In genomic region chr3:110697961-110698360, GRCh38 we compare ENCODE assay signal across 29 cellular contexts.
DNase-seq lines count a peak whose midpoint lies in the region; FAIRE-seq and TF ChIP-seq lines count a peak whose summit lies in the region.
"Had no signal": no experiment of that assay in that cellular context is flagged by ENCODE, and none has a peak within 500 bp of the region (broad histone marks: within the 10 kb centered on the region; RNA-seq: fewer than 3 reads in every experiment).

No MANE protein-coding gene starts in this region.

- H3K4me3 Mint-ChIP-seq in Calu3 (ENCODE audit: low read depth, unreplicated experiment) = no peak overlapping the region
- H3K4me3 Mint-ChIP-seq: activated naive CD4-positive, alpha-beta T cell treated with anti-CD3 and anti-CD28 coated beads, Interleukin-2, amount 10 ng/mL, durations not matched to agents 7 days and 5 days had no signal

- no peaks in the 10 kb centered on the region for H3K36me3 Mint-ChIP-seq in Calu3 (ENCODE audit: insufficient read depth, unreplicated experiment)
- H3K36me3 Mint-ChIP-seq: activated naive CD4-positive, alpha-beta T cell treated with anti-CD3 and anti-CD28 coated beads, Interleukin-2, amount 10 ng/mL, durations not matched to agents 7 days and 5 days; CD4-positive, alpha-beta memory T cell had no signal

- no peaks in the 10 kb centered on the region for H3K27me3 Mint-ChIP-seq in Calu3 (ENCODE audit: unreplicated experiment)
- H3K27me3 Mint-ChIP-seq: activated naive CD4-positive, alpha-beta T cell treated with anti-CD3 and anti-CD28 coated beads, Interleukin-2, amount 10 ng/mL, durations not matched to agents 7 days and 5 days had no signal

- H3K27ac Mint-ChIP-seq in Calu3 (ENCODE audit: unreplicated experiment) = peak overlapping the region; percentile 6
- H3K27ac Mint-ChIP-seq: activated naive CD4-positive, alpha-beta T cell treated with anti-CD3 and anti-CD28 coated beads, Interleukin-2, amount 10 ng/mL, durations not matched to agents 7 days and 5 days; CD4-positive, alpha-beta memory T cell had no signal

- peaks cover 10% of the 10 kb centered on the region for H3K4me1 Mint-ChIP-seq in Calu3 (ENCODE audit: low read depth, unreplicated experiment)
- H3K4me1 Mint-ChIP-seq: activated naive CD4-positive, alpha-beta T cell treated with anti-CD3 and anti-CD28 coated beads, Interleukin-2, amount 10 ng/mL, durations not matched to agents 7 days and 5 days had no signal

- no peak overlapping the region for H3K4me3 ChIP-seq in fibroblast of lung (replicated peaks in 1 of 4; ENCODE audit: control extremely low read depth in 1 of 4, insufficient read depth in 1 of 4, low read depth in 3 of 4, low read length in 4 of 4)
- H3K4me3 ChIP-seq: esophagus muscularis mucosa, GM12878, Peyer's patch, psoas muscle, SJCRH30, smooth muscle cell had no signal

- intact Hi-C loops in Calu3 (cut with micrococcal nuclease; ENCODE audit: unreplicated experiment) = no loop called here

- TF ChIP-seq CTCF in Calu3 (IDR thresholded peaks at IDR 0.05; ENCODE audit: unreplicated experiment) (no peak), fibroblast of lung (conservative IDR thresholded peaks at IDR 0.05 in 1 of 2, IDR thresholded peaks at IDR 0.05 in 1 of 2; ENCODE audit: low read depth in 1 of 2, low read length in 2 of 2) (no peak)

- H3K27ac ChIP-seq in fibroblast of lung (ENCODE audit: insufficient read depth, low read length) = peak overlapping the region; percentile 54
- H3K27ac ChIP-seq: esophagus muscularis mucosa, psoas muscle, SJCRH30 had no signal

- H3K4me2 ChIP-seq in fibroblast of lung (ENCODE audit: extremely low read depth, insufficient read depth, low read length) = peak overlapping the region; percentile 2
- H3K4me2 ChIP-seq: smooth muscle cell had no signal

- H3K27me3 ChIP-seq in fibroblast of lung (ENCODE audit: control insufficient read depth, insufficient read depth, low read length) = no peaks in the 10 kb centered on the region
- H3K27me3 ChIP-seq: esophagus muscularis mucosa, Peyer's patch, SJCRH30 had no signal

- no peaks in the 10 kb centered on the region for H3K36me3 ChIP-seq in fibroblast of lung (ENCODE audit: control insufficient read depth, insufficient read depth, low read length)
- H3K36me3 ChIP-seq: esophagus muscularis mucosa, Peyer's patch, SJCRH30 had no signal

- H3K4me1 ChIP-seq in fibroblast of lung (ENCODE audit: control insufficient read depth, extremely low read depth, insufficient read depth, low read length) = no peaks in the 10 kb centered on the region
- H3K4me1 ChIP-seq: esophagus muscularis mucosa, Peyer's patch, psoas muscle, SJCRH30 had no signal

- H3K9ac ChIP-seq in fibroblast of lung (ENCODE audit: insufficient read depth, low read length) = no peak overlapping the region

- no TSS peak for BruUV-seq in Calu3 (replicated peaks; lab: Mats Ljungman, UMichigan)

- peak overlapping the region; percentile 74 for H2AFZ ChIP-seq in fibroblast of lung (ENCODE audit: low read length)

- no peak for FAIRE-seq in frontal cortex (lab: Jason Lieb, UNC)
- FAIRE-seq: GM12878 had no signal

- CTCF ChIA-PET in Calu3 (lab: Charles Lee) = no interaction called here

- H3K79me2 ChIP-seq in fibroblast of lung (ENCODE audit: control insufficient read depth, insufficient read depth, low read length) = no peaks in the 10 kb centered on the region

- H4K20me1 ChIP-seq in fibroblast of lung (ENCODE audit: control insufficient read depth, extremely low read depth, insufficient read depth, low read length) = no peaks in the 10 kb centered on the region

- no peak for DNase-seq in Calu3
- DNase-seq in RPMI7951 (ENCODE audit: low read depth) = peak; percentile 13
- peak in 1 of 2 donors; percentile 76 for DNase-seq in fibroblast of lung (ENCODE audit: low read depth in 2 of 2)
- peak; percentile 3 for DNase-seq in myocyte (ENCODE audit: low read depth)
- DNase-seq in NOMO-1 (lab: John Stamatoyannopoulos, UW; ENCODE audit: unreplicated experiment in 2 of 2) = no peak
- no peak for DNase-seq in putamen (ENCODE audit: low spot score)
- no peak for DNase-seq in frontal cortex (ENCODE audit: low spot score in 2 of 2)
- DNase-seq in NCI-H2196 (lab: John Stamatoyannopoulos, UW; ENCODE audit: unreplicated experiment) = no peak
- DNase-seq: activated CD4-positive, alpha-beta T cell treated with anti-CD3 and anti-CD28 coated beads for 4 hours; activated naive CD4-positive, alpha-beta T cell treated with anti-CD3 and anti-CD28 coated beads, Interleukin-2, amount 10 ng/mL, durations not matched to agents 7 days and 5 days; activated T-cell treated with anti-CD3 and anti-CD28 coated beads, Interleukin-2, amount 50 U/mL, for 48 hours; aorta; CD4-positive, alpha-beta memory T cell; cerebellar nuclear complex; DMS53; effector CD8-positive, alpha-beta T cell; left ventricle myocardium superior; NCI-H1105; NCI-H2081 treated with DMSO at 0.1 percent for 48 hours; NCI-H446 treated with DMSO at 0.1 percent for 48 hours; NK-92 treated with Interleukin-12 subunit alpha and Interleukin-12 subunit beta, amount 100 ng/mL, for 24 hours; Peyer's patch; stimulated activated CD4-positive, alpha-beta T cell treated with anti-CD3 and anti-CD28 coated beads, Interleukin-2, amount 100 ng/mL, for 48 hours; stimulated activated naive CD4-positive, alpha-beta T cell treated with Interleukin-2 at 50 U/mL for 16 hours had no signal

- H3K9me3 Mint-ChIP-seq in Calu3 (ENCODE audit: low read depth, unreplicated experiment) = peaks cover 12% of the 10 kb centered on the region
- H3K9me3 Mint-ChIP-seq: activated naive CD4-positive, alpha-beta T cell treated with anti-CD3 and anti-CD28 coated beads, Interleukin-2, amount 10 ng/mL, durations not matched to agents 7 days and 5 days had no signal

- no peaks in the 10 kb centered on the region for H3K9me3 ChIP-seq in fibroblast of lung (ENCODE audit: control insufficient read depth, insufficient read depth, low read depth, low read length)
- H3K9me3 ChIP-seq: Peyer's patch, psoas muscle, SJCRH30 had no signal

Comparison
In these comparisons a context has a peak if more than half of its experiments do, and no peak if none do; other contexts are left out.
1. DNase-seq: peak in RPMI7951 (single experiment) and myocyte (single experiment); none in Calu3 (single experiment), NOMO-1 (0 of 2), putamen (single experiment), frontal cortex (0 of 2) and NCI-H2196 (single experiment).